25 cellular contexts compared by ENCODE assay signal in the genomic region with DNA sequence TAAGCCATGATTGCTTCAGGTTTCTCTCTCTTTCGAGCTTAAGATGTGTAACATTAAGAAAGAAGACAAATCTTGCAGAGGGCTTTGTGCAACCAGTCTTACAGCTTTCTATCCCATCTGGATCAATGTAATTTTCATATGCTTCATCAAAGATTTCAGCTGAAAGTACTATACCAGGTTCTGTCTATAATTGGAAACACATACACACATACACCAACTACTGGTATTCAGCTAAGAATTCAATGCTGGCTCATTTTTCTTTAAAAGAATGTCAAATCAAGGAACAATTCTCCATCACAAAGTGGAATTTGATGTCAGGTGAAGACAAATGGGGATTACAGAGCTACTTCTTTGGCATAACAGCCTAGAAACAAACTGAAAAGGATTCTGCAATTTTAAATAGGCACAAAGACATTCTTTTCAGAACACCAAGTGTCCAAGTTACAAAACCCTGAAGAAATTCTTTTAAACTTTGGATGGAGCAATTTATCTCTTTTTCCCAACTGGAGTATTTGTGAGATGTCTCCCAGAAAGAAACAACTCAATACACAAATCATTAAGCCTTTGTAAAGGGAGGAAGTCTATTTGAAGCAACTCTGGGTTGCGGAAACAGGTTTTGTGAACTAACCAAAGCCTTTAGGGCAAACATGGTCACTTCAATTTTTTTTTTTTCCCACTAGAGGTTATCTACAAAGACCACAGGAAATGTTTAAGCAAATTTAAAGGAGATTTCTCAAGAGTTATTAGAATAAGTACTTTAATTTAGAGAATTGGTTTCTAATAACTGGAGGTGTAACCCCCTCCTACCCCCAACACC. TPM values are rescaled to one million over a fixed set of nuclear protein-coding genes. Genes with fewer than 3 reads are reported as not detected.
DNase-seq lines count a peak whose midpoint lies in the region; ATAC-seq, FAIRE-seq and TF ChIP-seq lines count a peak whose summit lies in the region.
"Had no signal": no experiment of that assay in that cellular context is flagged by ENCODE, and none has a peak within 500 bp of the region (broad histone marks: within the 10 kb centered on the region; RNA-seq: fewer than 3 reads in every experiment).

No MANE protein-coding gene starts in this region.

- no peak overlapping the region for H3K4me3 ChIP-seq in astrocyte (ENCODE audit: insufficient read depth, low read depth, low read length)
- H3K4me3 ChIP-seq: MG63 had no signal

- peak overlapping the region; percentile 40 for H3K27ac Mint-ChIP-seq in activated CD8-positive, alpha-beta T cell treated with anti-CD3 and anti-CD28 coated beads, Interleukin-2, amount 10 ng/mL, durations not matched to agents 7 days and 5 days
- no peak overlapping the region for H3K27ac Mint-ChIP-seq in activated CD8-positive, alpha-beta T cell treated with anti-CD3 and anti-CD28 coated beads for 36 hours
- no peak overlapping the region for H3K27ac Mint-ChIP-seq in astrocyte (ENCODE audit: unreplicated experiment)
- H3K27ac Mint-ChIP-seq in neural crest cell (ENCODE audit: unreplicated experiment): peak overlapping the region; percentile 71
- H3K27ac Mint-ChIP-seq: activated B cell treated with CpG ODN at 0.5 μM for 24 hours had no signal

- H2AFZ ChIP-seq in astrocyte (ENCODE audit: low read depth, low read length): no peak overlapping the region

- H3K4me2 ChIP-seq in astrocyte (ENCODE audit: low read length): no peak overlapping the region

- H4K20me1 ChIP-seq in astrocyte (ENCODE audit: insufficient read depth, low read length): no peaks in the 10 kb centered on the region

- H3K36me3 ChIP-seq in astrocyte (ENCODE audit: insufficient read depth, low read length): no peaks in the 10 kb centered on the region
- H3K36me3 ChIP-seq: MG63 had no signal

- H3K4me1 Mint-ChIP-seq in activated CD8-positive, alpha-beta T cell treated with anti-CD3 and anti-CD28 coated beads, Interleukin-2, amount 10 ng/mL, durations not matched to agents 7 days and 5 days (ENCODE audit: low read depth): peaks cover 44% of the 10 kb centered on the region
- peaks cover 55% of the 10 kb centered on the region for H3K4me1 Mint-ChIP-seq in activated CD8-positive, alpha-beta T cell treated with anti-CD3 and anti-CD28 coated beads for 36 hours (ENCODE audit: low read depth)
- peaks cover 1% of the 10 kb centered on the region for H3K4me1 Mint-ChIP-seq in astrocyte (ENCODE audit: low read depth, unreplicated experiment)
- peaks cover 26% of the 10 kb centered on the region for H3K4me1 Mint-ChIP-seq in neural crest cell

- H3K9me3 Mint-ChIP-seq in activated CD8-positive, alpha-beta T cell treated with anti-CD3 and anti-CD28 coated beads, Interleukin-2, amount 10 ng/mL, durations not matched to agents 7 days and 5 days (ENCODE audit: insufficient read depth): peaks cover 3% of the 10 kb centered on the region
- peaks cover 3% of the 10 kb centered on the region for H3K9me3 Mint-ChIP-seq in activated CD8-positive, alpha-beta T cell treated with anti-CD3 and anti-CD28 coated beads for 36 hours
- H3K9me3 Mint-ChIP-seq in astrocyte (ENCODE audit: unreplicated experiment) (peaks cover 3% of the 10 kb centered on the region), neural crest cell (peaks cover 8% of the 10 kb centered on the region)
- H3K9me3 Mint-ChIP-seq: activated B cell treated with CpG ODN at 0.5 μM for 24 hours had no signal

- intact Hi-C loops in activated CD8-positive, alpha-beta T cell treated with anti-CD3 and anti-CD28 coated beads for 36 hours (cut with micrococcal nuclease): no loop called here

- peak; percentile 85 for FAIRE-seq in astrocyte (lab: Jason Lieb, UNC)
- FAIRE-seq: endometrium had no signal

- POLR2A ChIA-PET in activated CD8-positive, alpha-beta T cell treated with anti-CD3 and anti-CD28 coated beads, Interleukin-2, amount 10 ng/mL, durations not matched to agents 7 days and 5 days (lab: Charles Lee): interaction anchor here (0.6 kb wide), 1 partner anchor 69 kb away, joined by 3 read pairs; no protein-coding TSS in a partner anchor
- POLR2A ChIA-PET in activated CD8-positive, alpha-beta T cell treated with anti-CD3 and anti-CD28 coated beads for 36 hours (lab: Charles Lee): interaction anchor here (0.7 kb wide), 2 partner anchors 33 to 69 kb away, joined by 3 read pairs; no protein-coding TSS in a partner anchor

- H3K36me3 Mint-ChIP-seq in activated CD8-positive, alpha-beta T cell treated with anti-CD3 and anti-CD28 coated beads, Interleukin-2, amount 10 ng/mL, durations not matched to agents 7 days and 5 days (ENCODE audit: low read depth): peaks cover 6% of the 10 kb centered on the region
- H3K36me3 Mint-ChIP-seq in activated CD8-positive, alpha-beta T cell treated with anti-CD3 and anti-CD28 coated beads for 36 hours (ENCODE audit: low read depth): peaks cover 5% of the 10 kb centered on the region
- no peaks in the 10 kb centered on the region for H3K36me3 Mint-ChIP-seq in astrocyte (ENCODE audit: low read depth, unreplicated experiment)
- no peaks in the 10 kb centered on the region for H3K36me3 Mint-ChIP-seq in neural crest cell (ENCODE audit: low read depth)

- H3K4me1 ChIP-seq in astrocyte (ENCODE audit: insufficient read depth, low read length): no peaks in the 10 kb centered on the region

- no peak overlapping the region for H3K27ac ChIP-seq in astrocyte (ENCODE audit: low read depth, low read length)

- H3K27me3 Mint-ChIP-seq in activated CD8-positive, alpha-beta T cell treated with anti-CD3 and anti-CD28 coated beads, Interleukin-2, amount 10 ng/mL, durations not matched to agents 7 days and 5 days (ENCODE audit: low read depth): no peaks in the 10 kb centered on the region
- no peaks in the 10 kb centered on the region for H3K27me3 Mint-ChIP-seq in activated CD8-positive, alpha-beta T cell treated with anti-CD3 and anti-CD28 coated beads for 36 hours
- H3K27me3 Mint-ChIP-seq in astrocyte (ENCODE audit: low read depth, unreplicated experiment) (no peaks in the 10 kb centered on the region), neural crest cell (ENCODE audit: low read depth) (no peaks in the 10 kb centered on the region)
- H3K27me3 Mint-ChIP-seq: activated B cell treated with CpG ODN at 0.5 μM for 24 hours had no signal

- no peak for DNase-seq in activated CD8-positive, alpha-beta T cell treated with anti-CD3 and anti-CD28 coated beads, Interleukin-2, amount 10 ng/mL, durations not matched to agents 7 days and 5 days
- no peak for DNase-seq in activated CD8-positive, alpha-beta T cell treated with anti-CD3 and anti-CD28 coated beads for 36 hours
- DNase-seq in astrocyte (ENCODE audit: low read depth) (peak; percentile 9), neural crest cell (ENCODE audit: low read depth, low spot score) (no peak)
- no peak for DNase-seq in stimulated activated naive CD4-positive, alpha-beta T cell (lab: John Stamatoyannopoulos, UW)
- DNase-seq: activated B cell treated with CpG ODN at 0.5 μM for 24 hours; activated gamma-delta T cell; aorta; DMS79; foreskin melanocyte; HCEC 1CT; MG63; NCI-H187; NCI-H345; NK-92 treated with Interleukin-12 subunit alpha and Interleukin-12 subunit beta, amount 100 ng/mL, for 24 hours; occipital lobe; stimulated activated CD4-positive, alpha-beta T cell treated with anti-CD3 and anti-CD28 coated beads, Interleukin-15, amount 100 ng/mL, for 24 hours; stimulated activated naive CD4-positive, alpha-beta T cell treated with Interleukin-2 at 50 U/mL for 16 hours; T-helper 2 cell; trophoblast cell had no signal

- H3K9ac ChIP-seq in astrocyte (ENCODE audit: low read length): no peak overlapping the region

- CTCF ChIA-PET in activated CD8-positive, alpha-beta T cell treated with anti-CD3 and anti-CD28 coated beads, Interleukin-2, amount 10 ng/mL, durations not matched to agents 7 days and 5 days (lab: Charles Lee): interaction anchor here (1.0 kb wide), 1 partner anchor 16 kb away, joined by 3 read pairs; no protein-coding TSS in a partner anchor
- CTCF ChIA-PET in activated CD8-positive, alpha-beta T cell treated with anti-CD3 and anti-CD28 coated beads for 36 hours (lab: Charles Lee): interaction anchor here (0.8 to 1.2 kb wide), 3 partner anchors 35 to 99 kb away, joined by 3 to 4 read pairs (median 3); no protein-coding TSS in a partner anchor

- H3K9me3 ChIP-seq in astrocyte (ENCODE audit: insufficient read depth, low read depth, low read length): no peaks in the 10 kb centered on the region
- H3K9me3 ChIP-seq: MG63 had no signal

- H3K79me2 ChIP-seq in astrocyte (ENCODE audit: insufficient read depth, low read length): no peaks in the 10 kb centered on the region

- H3K27me3 ChIP-seq in astrocyte (ENCODE audit: insufficient read depth, low read length): no peaks in the 10 kb centered on the region
- H3K27me3 ChIP-seq: MG63 had no signal

- ATAC-seq in activated CD8-positive, alpha-beta T cell treated with anti-CD3 and anti-CD28 coated beads, Interleukin-2, amount 10 ng/mL, durations not matched to agents 7 days and 5 days: no peak
- no peak for ATAC-seq in activated CD8-positive, alpha-beta T cell treated with anti-CD3 and anti-CD28 coated beads for 36 hours
- ATAC-seq in HG03354 (IDR thresholded peaks at IDR 0.05; ENCODE audit: poor library complexity, severe bottlenecking, unreplicated experiment) (peak; percentile 47), GM19467 (IDR thresholded peaks at IDR 0.05; ENCODE audit: unreplicated experiment) (no peak), GM18517 (IDR thresholded peaks at IDR 0.05; ENCODE audit: unreplicated experiment) (no peak)

- no peak for TF ChIP-seq CTCF in activated CD8-positive, alpha-beta T cell treated with anti-CD3 and anti-CD28 coated beads for 36 hours (IDR thresholded peaks at IDR 0.05)
- TF ChIP-seq CTCF in astrocyte (IDR thresholded peaks at IDR 0.05; ENCODE audit: insufficient read depth, low read depth, low read length) (no peak), neural crest cell (conservative IDR thresholded peaks at IDR 0.05) (no peak)

- H3K4me3 Mint-ChIP-seq in activated CD8-positive, alpha-beta T cell treated with anti-CD3 and anti-CD28 coated beads, Interleukin-2, amount 10 ng/mL, durations not matched to agents 7 days and 5 days: no peak overlapping the region
- no peak overlapping the region for H3K4me3 Mint-ChIP-seq in activated CD8-positive, alpha-beta T cell treated with anti-CD3 and anti-CD28 coated beads for 36 hours
- H3K4me3 Mint-ChIP-seq in astrocyte (ENCODE audit: unreplicated experiment) (no peak overlapping the region), neural crest cell (no peak overlapping the region)
- H3K4me3 Mint-ChIP-seq: activated B cell treated with CpG ODN at 0.5 μM for 24 hours had no signal

RNA-seq across cellular contexts. Expression of a gene that starts 1.8 kb away (rescaled TPM):
- total RNA-seq in activated CD8-positive, alpha-beta T cell treated with anti-CD3 and anti-CD28 coated beads, Interleukin-2, amount 10 ng/mL, durations not matched to agents 7 days and 5 days: not detected
- not detected for total RNA-seq in activated CD8-positive, alpha-beta T cell treated with anti-CD3 and anti-CD28 coated beads for 36 hours
- total RNA-seq in astrocyte (0.16 TPM in 1 of 2 replicates, not detected in the other), neural crest cell (0.07 and 0.25 TPM in 2 replicates)
- total RNA-seq: activated B cell treated with CpG ODN at 0.5 μM for 24 hours, aorta, cerebellum had no signal

Comparison
In these comparisons a context has a peak if more than half of its experiments do, and no peak if none do; other contexts are left out.
1. H3K27ac Mint-ChIP-seq: peak in activated CD8-positive, alpha-beta T cell treated with anti-CD3 and anti-CD28 coated beads, Interleukin-2, amount 10 ng/mL, durations not matched to agents 7 days and 5 days (single experiment) and neural crest cell (single experiment); none in activated CD8-positive, alpha-beta T cell treated with anti-CD3 and anti-CD28 coated beads for 36 hours (single experiment) and astrocyte (single experiment).